24 cellular contexts compared by ENCODE assay signal in the genomic region with DNA sequence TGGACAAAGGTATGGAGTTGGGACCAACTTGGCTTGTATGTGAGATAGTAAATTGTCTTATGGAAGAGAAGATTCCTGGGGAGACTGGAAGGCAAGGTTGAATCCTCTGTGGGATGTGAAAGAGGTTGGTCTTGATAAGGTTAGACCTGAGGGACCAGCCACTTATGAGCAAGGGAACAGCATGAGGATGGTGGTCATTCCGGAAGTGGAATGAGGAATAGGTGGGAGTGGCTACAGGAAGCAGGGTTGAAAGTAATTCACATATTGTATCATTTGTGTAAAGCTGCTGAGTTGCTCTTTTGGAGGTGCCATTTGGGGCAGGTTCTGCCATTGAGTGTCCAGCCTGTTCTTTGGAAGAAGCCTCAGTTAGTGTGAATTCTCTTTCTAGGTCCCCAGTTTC. TPM values are rescaled to one million over a fixed set of nuclear protein-coding genes. Genes with fewer than 3 reads are reported as not detected.
DNase-seq lines count a peak whose midpoint lies in the region; FAIRE-seq and TF ChIP-seq lines count a peak whose summit lies in the region.
"Had no signal": no experiment of that assay in that cellular context is flagged by ENCODE, and none has a peak within 500 bp of the region (broad histone marks: within the 10 kb centered on the region; RNA-seq: fewer than 3 reads in every experiment).

No MANE protein-coding gene starts in this region.

- DNase-seq in Daoy (ENCODE audit: low read depth) (peak; percentile 16), glutamatergic neuron (no peak), osteoblast (ENCODE audit: insufficient read length, low spot score, missing footprints) (no peak), urothelium cell line (ENCODE audit: low spot score) (no peak), NCI-H2227 (lab: John Stamatoyannopoulos, UW; ENCODE audit: unreplicated experiment) (no peak), NCI-H146 (lab: John Stamatoyannopoulos, UW) (no peak)
- DNase-seq: activated CD4-positive, alpha-beta T cell treated with anti-CD3 and anti-CD28 coated beads, Interleukin-2, amount 10 ng/mL, durations not matched to agents 24 days and 14 days; CD4-positive, alpha-beta T cell; effector CD4-positive, alpha-beta T cell; esophagus squamous epithelium; Karpas-422; naive thymus-derived CD8-positive, alpha-beta T cell; NCI-H1930; NCI-H510A; Peyer's patch; sigmoid colon; T-helper 17 cell had no signal

- peaks cover 8% of the 10 kb centered on the region for H4K20me1 ChIP-seq in osteoblast (ENCODE audit: insufficient read depth, low read length)

- H3K36me3 Mint-ChIP-seq in glutamatergic neuron (ENCODE audit: unreplicated experiment), result no peaks in the 10 kb centered on the region

- H3K4me3 ChIP-seq in HUES48 (ENCODE audit: low read depth, low read length), result no peak overlapping the region
- no peak overlapping the region for H3K4me3 ChIP-seq in osteoblast (ENCODE audit: insufficient read depth, low read length)
- H3K4me3 ChIP-seq: ascending aorta, esophagus squamous epithelium, Peyer's patch, sigmoid colon had no signal

- H3K27me3 ChIP-seq in HUES48 (ENCODE audit: control insufficient read depth, insufficient read depth, low read length), result no peaks in the 10 kb centered on the region
- H3K27me3 ChIP-seq in osteoblast (ENCODE audit: insufficient read depth, low read length), result no peaks in the 10 kb centered on the region
- H3K27me3 ChIP-seq: ascending aorta, esophagus squamous epithelium, Peyer's patch, sigmoid colon had no signal

- H3K9me3 Mint-ChIP-seq in glutamatergic neuron (ENCODE audit: unreplicated experiment), result peaks cover 16% of the 10 kb centered on the region
- H3K9me3 Mint-ChIP-seq: activated CD4-positive, alpha-beta T cell treated with anti-CD3 and anti-CD28 coated beads, Interleukin-2, amount 10 ng/mL, durations not matched to agents 24 days and 14 days; activated T-helper 1 cell treated with anti-CD3 and anti-CD28 coated beads, Interleukin-12 subunit alpha, Interleukin-12 subunit beta, Interleukin-2, Interleukin-4 antibody, amounts not matched to agents 30 ng/mL and 10 ng/mL and 1 ng/mL, durations not matched to agents 14 hours and 24 hours and 36 hours; CD4-positive, alpha-beta T cell; naive thymus-derived CD8-positive, alpha-beta T cell had no signal

- H3K79me2 ChIP-seq in osteoblast (ENCODE audit: insufficient read depth, low read length), result peaks cover 88% of the 10 kb centered on the region

- H3K4me3 Mint-ChIP-seq in glutamatergic neuron (ENCODE audit: unreplicated experiment), result peak overlapping the region; percentile 56
- H3K4me3 Mint-ChIP-seq: activated CD4-positive, alpha-beta T cell treated with anti-CD3 and anti-CD28 coated beads, Interleukin-2, amount 10 ng/mL, durations not matched to agents 24 days and 14 days; activated naive CD8-positive, alpha-beta T cell; activated T-helper 1 cell treated with anti-CD3 and anti-CD28 coated beads, Interleukin-12 subunit alpha, Interleukin-12 subunit beta, Interleukin-2, Interleukin-4 antibody, amounts not matched to agents 30 ng/mL and 10 ng/mL and 1 ng/mL, durations not matched to agents 14 hours and 24 hours and 36 hours; CD4-positive, alpha-beta T cell; naive thymus-derived CD8-positive, alpha-beta T cell; T-helper 17 cell had no signal

- peak overlapping the region; percentile 91 for H3K27ac Mint-ChIP-seq in glutamatergic neuron (ENCODE audit: unreplicated experiment)
- H3K27ac Mint-ChIP-seq: activated CD4-positive, alpha-beta T cell treated with anti-CD3 and anti-CD28 coated beads, Interleukin-2, amount 10 ng/mL, durations not matched to agents 24 days and 14 days; activated naive CD8-positive, alpha-beta T cell; activated T-helper 1 cell treated with anti-CD3 and anti-CD28 coated beads, Interleukin-12 subunit alpha, Interleukin-12 subunit beta, Interleukin-2, Interleukin-4 antibody, amounts not matched to agents 30 ng/mL and 10 ng/mL and 1 ng/mL, durations not matched to agents 14 hours and 24 hours and 36 hours; CD4-positive, alpha-beta T cell; T-helper 17 cell had no signal

- H3K36me3 ChIP-seq in HUES48 (ENCODE audit: control insufficient read depth, insufficient read depth, low read length) (no peaks in the 10 kb centered on the region), osteoblast (ENCODE audit: insufficient read depth, low read length) (no peaks in the 10 kb centered on the region)
- H3K36me3 ChIP-seq: ascending aorta, esophagus squamous epithelium, Peyer's patch, sigmoid colon had no signal

- H3K4me1 ChIP-seq in HUES48 (ENCODE audit: control insufficient read depth, insufficient read depth, low read length) (peaks cover 21% of the 10 kb centered on the region), osteoblast (ENCODE audit: insufficient read depth, low read length) (no peaks in the 10 kb centered on the region)
- H3K4me1 ChIP-seq: ascending aorta, parathyroid adenoma, Peyer's patch had no signal

- FAIRE-seq in urothelium cell line (lab: Jason Lieb, UNC), result no peak
- FAIRE-seq: G401.6, HTR-8/SVneo had no signal

- H2AFZ ChIP-seq in osteoblast (ENCODE audit: low read length), result no peak overlapping the region
- H2AFZ ChIP-seq: parathyroid adenoma had no signal

- peak overlapping the region; percentile 46 for H3K27ac ChIP-seq in HUES48 (ENCODE audit: low read depth, low read length)
- no peak overlapping the region for H3K27ac ChIP-seq in osteoblast (ENCODE audit: low read depth, low read length)
- H3K27ac ChIP-seq: ascending aorta, esophagus squamous epithelium, parathyroid adenoma, Peyer's patch, sigmoid colon had no signal

- no peaks in the 10 kb centered on the region for H3K9me3 ChIP-seq in HUES48 (ENCODE audit: control insufficient read depth, insufficient read depth, low read length)
- no peaks in the 10 kb centered on the region for H3K9me3 ChIP-seq in osteoblast (ENCODE audit: low read depth, low read length)
- H3K9me3 ChIP-seq: ascending aorta, esophagus squamous epithelium, Peyer's patch, sigmoid colon had no signal

- H3K4me1 Mint-ChIP-seq in glutamatergic neuron (ENCODE audit: low read depth, unreplicated experiment), result peaks cover 71% of the 10 kb centered on the region
- H3K4me1 Mint-ChIP-seq: activated CD4-positive, alpha-beta T cell treated with anti-CD3 and anti-CD28 coated beads, Interleukin-2, amount 10 ng/mL, durations not matched to agents 24 days and 14 days had no signal

- peak overlapping the region; percentile 13 for H3K4me2 ChIP-seq in osteoblast (ENCODE audit: insufficient read depth, low read length)

- peaks cover 5% of the 10 kb centered on the region for H3K27me3 Mint-ChIP-seq in glutamatergic neuron (ENCODE audit: unreplicated experiment)
- H3K27me3 Mint-ChIP-seq: activated CD4-positive, alpha-beta T cell treated with anti-CD3 and anti-CD28 coated beads, Interleukin-2, amount 10 ng/mL, durations not matched to agents 24 days and 14 days; activated naive CD8-positive, alpha-beta T cell; CD4-positive, alpha-beta T cell; naive thymus-derived CD8-positive, alpha-beta T cell; T-helper 17 cell had no signal

- TF ChIP-seq CTCF in glutamatergic neuron (IDR thresholded peaks at IDR 0.05; ENCODE audit: partially characterized antibody, unreplicated experiment) (no peak), osteoblast (IDR thresholded peaks at IDR 0.05; ENCODE audit: extremely low read depth, low read depth, low read length) (no peak)

- no peak overlapping the region for H3K9ac ChIP-seq in HUES48 (ENCODE audit: low read depth, low read length)
- H3K9ac ChIP-seq: parathyroid adenoma had no signal

RNA-seq across cellular contexts. Expression of gene USP13, which starts 13.2 kb away (rescaled TPM):
- 6.5 and 14.1 TPM in 2 replicates for total RNA-seq in Daoy (2014; rRNA removed; shearing (Covaris generic))
- total RNA-seq in glutamatergic neuron (ENCODE audit: unreplicated experiment), result 28.5 TPM
- 9.4 and 12.7 TPM in 2 replicates for total RNA-seq in osteoblast
